Comparison of ENCODE assay signal across 1 cellular context in genomic region chr6:75708334-75708733, GRCh38. TPM values are rescaled to one million over a fixed set of nuclear protein-coding genes. Genes with fewer than 3 reads are reported as not detected.
"Had no signal": no experiment of that assay in that cellular context is flagged by ENCODE, and none has a peak within 500 bp of the region (broad histone marks: within the 10 kb centered on the region; RNA-seq: fewer than 3 reads in every experiment).

No MANE protein-coding gene starts in this region.

RNA-seq across cellular contexts. Expression of gene MYO6, which starts 40.7 kb away (rescaled TPM):
- total RNA-seq: OCI-LY7 had no signal
